17 cellular contexts compared by ENCODE assay signal in genomic region chr19:18053571-18054219, GRCh38.
DNase-seq lines count a peak whose midpoint lies in the region; ATAC-seq and TF ChIP-seq lines count a peak whose summit lies in the region.
"Had no signal": no experiment of that assay in that cellular context is flagged by ENCODE, and none has a peak within 500 bp of the region (broad histone marks: within the 10 kb centered on the region; RNA-seq: fewer than 3 reads in every experiment).

No MANE protein-coding gene starts in this region.

- ATAC-seq in GM19351 (IDR thresholded peaks at IDR 0.05; ENCODE audit: unreplicated experiment) = no peak

- peaks cover 34% of the 10 kb centered on the region for H3K4me1 ChIP-seq in adipocyte (ENCODE audit: control insufficient read depth, insufficient read depth, low read length)
- H3K4me1 ChIP-seq: BE2C had no signal

- H3K36me3 ChIP-seq in adipocyte (ENCODE audit: control insufficient read depth, insufficient read depth, low read length, severe bottlenecking) = no peaks in the 10 kb centered on the region
- H3K36me3 ChIP-seq: BE2C had no signal

- no peak overlapping the region for H3K27ac ChIP-seq in RWPE1
- H3K27ac ChIP-seq: VCaP had no signal

- H3K4me3 ChIP-seq in adipocyte (ENCODE audit: low read length) (no peak overlapping the region), foreskin fibroblast (ENCODE audit: low read depth in 1 of 2, low read length in 2 of 2) (no peak overlapping the region)

- POLR2A ChIA-PET in RWPE1 (lab: Yijun Ruan, JAX; ENCODE audit: low non-redundant PET) = interaction anchor here (0.8 kb wide), 1 partner anchor 45 kb away, joined by 3 read pairs; the partner anchor contains the start of gene ARRDC2

- no peaks in the 10 kb centered on the region for H3K9me3 ChIP-seq in adipocyte (ENCODE audit: control insufficient read depth, low read length)
- H3K9me3 ChIP-seq: BE2C had no signal

- no peaks in the 10 kb centered on the region for H3K27me3 ChIP-seq in adipocyte (replicated peaks; ENCODE audit: control insufficient read depth, insufficient read depth, low read length)

- CTCF ChIA-PET in RWPE1 (lab: Yijun Ruan, JAX) = no interaction called here

- H3K9ac ChIP-seq in adipocyte (ENCODE audit: low read length) = peak overlapping the region; percentile 25

- TF ChIP-seq CTCF in foreskin fibroblast (IDR thresholded peaks at IDR 0.05; ENCODE audit: low read depth, low read length) (no peak), RWPE1 (conservative IDR thresholded peaks at IDR 0.05; ENCODE audit: low read depth) (no peak)

- DNase-seq in AG08395 (ENCODE audit: low spot score) (peak; percentile 32), HCEC 1CT (peak; percentile 4), adipocyte (ENCODE audit: low read depth) (peak; percentile 58), foreskin fibroblast (peak; percentile 55 to 70), pons (ENCODE audit: low spot score) (no peak), NCI-H2107 (lab: John Stamatoyannopoulos, UW) (no peak), RWPE1 (ENCODE audit: low spot score) (no peak)
- DNase-seq: activated CD8-positive, alpha-beta memory T cell treated with anti-CD3 and anti-CD28 coated beads, Interleukin-2, amount 50 U/mL, for 48 hours; BE2C; cortex of kidney; DMS79 treated with DMSO at 0.1 percent for 48 hours; Karpas-422; NCI-H187; NCI-H82; SIG-M5 had no signal

Comparison
In these comparisons a context has a peak if more than half of its experiments do, and no peak if none do; other contexts are left out.
1. DNase-seq: peak in AG08395 (single experiment), HCEC 1CT (single experiment), adipocyte (single experiment) and foreskin fibroblast (2 of 2); none in pons (single experiment), NCI-H2107 (single experiment) and RWPE1 (single experiment).